Comparison of ENCODE assay signal across 1 cellular context in the genomic region with DNA sequence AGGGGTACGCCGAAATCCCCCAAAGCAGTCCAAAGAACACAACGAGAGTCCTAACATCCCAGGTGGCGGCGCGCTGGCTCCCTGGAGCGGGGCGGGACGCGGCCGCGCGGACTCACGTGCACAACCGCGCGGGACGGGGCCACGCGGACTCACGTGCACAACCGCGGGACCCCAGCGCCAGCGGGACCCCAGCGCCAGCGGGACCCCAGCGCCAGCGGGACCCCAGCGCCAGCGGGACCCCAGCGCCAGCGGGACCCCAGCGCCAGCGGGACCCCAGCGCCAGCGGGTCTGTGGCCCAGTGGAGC.
TF ChIP-seq lines count a peak whose summit lies in the region.

No MANE protein-coding gene starts in this region.

TF ChIP-seq in GM23338, 12 proteins besides CTCF, POLR2A, EP300 and RAD21:
- peak; percentile 40 for TF ChIP-seq EZH2 (IDR thresholded peaks at IDR 0.05; ENCODE audit: low read depth, unreplicated experiment)
TF ChIP-seq in GM23338: peak in this region for 1; not testable (repeated sequence) for 11.
